23 cellular contexts compared by ENCODE assay signal in genomic region chr9:88074931-88075330, GRCh38.
DNase-seq lines count a peak whose midpoint lies in the region; ATAC-seq, FAIRE-seq and TF ChIP-seq lines count a peak whose summit lies in the region.
"Had no signal": no experiment of that assay in that cellular context is flagged by ENCODE, and none has a peak within 500 bp of the region (broad histone marks: within the 10 kb centered on the region; RNA-seq: fewer than 3 reads in every experiment).

No MANE protein-coding gene starts in this region.

- H3K9me3 Mint-ChIP-seq in mesothelial cell of epicardium (peaks cover 7% of the 10 kb centered on the region), T-cell (no peaks in the 10 kb centered on the region)
- H3K9me3 Mint-ChIP-seq: CD8-positive, alpha-beta T cell had no signal

- TF ChIP-seq CTCF in A549 (IDR thresholded peaks at IDR 0.05) = no peak
- TF ChIP-seq CTCF in HEK293 (tag by site-specific recombination; IDR thresholded peaks at IDR 0.05) = no peak
- no peak for TF ChIP-seq CTCF in Panc1 (IDR thresholded peaks at IDR 0.05)
- no peak for TF ChIP-seq CTCF in mesothelial cell of epicardium (IDR thresholded peaks at IDR 0.05; ENCODE audit: unreplicated experiment)

- BruUV-seq in Panc1 (replicated peaks; lab: Mats Ljungman, UMichigan) = TSS peak; percentile 43

- H3K4me3 Mint-ChIP-seq in mesothelial cell of epicardium (no peak overlapping the region), T-cell (no peak overlapping the region)

- no peaks in the 10 kb centered on the region for H3K27me3 ChIP-seq in Panc1 (ENCODE audit: control insufficient read depth, insufficient read depth, low read length)
- H3K27me3 ChIP-seq in GM23248 (replicated peaks; ENCODE audit: insufficient read depth) = peaks cover 14% of the 10 kb centered on the region

- TF ChIP-seq POLR2A in A549 (IDR thresholded peaks at IDR 0.05; ENCODE audit: low read length) = no peak

- ATAC-seq in A549 (no peak), Panc1 (no peak), T-cell (replicated peaks in 1 of 4) (no peak)
- ATAC-seq: CD8-positive, alpha-beta T cell; GM12878; GM23338 had no signal

- no peaks in the 10 kb centered on the region for H3K9me2 ChIP-seq in GM23248 (ENCODE audit: insufficient read depth)

- no peak for FAIRE-seq in A549 (lab: Jason Lieb, UNC)
- FAIRE-seq: D721Med, GM12878, GM19239, H54 had no signal

- DNase-seq in A549 (ENCODE audit: low read depth in 1 of 2, low spot score in 1 of 2) (no peak), Panc1 (ENCODE audit: low read depth, low spot score) (no peak), mesothelial cell of epicardium (ENCODE audit: low spot score in 2 of 2, unreplicated experiment in 2 of 2) (no peak), GM23248 (no peak), activated T-cell treated with anti-CD3 and anti-CD28 coated beads for 4 hours (no peak), caudate nucleus (lab: John Stamatoyannopoulos, UW) (no peak), T-cell (no peak)
- DNase-seq: CD4-positive, CD25-positive, alpha-beta regulatory T cell; CD8-positive, alpha-beta T cell; DMS 273 treated with DMSO at 0.1 percent for 48 hours; DMS79; EL; GDM1 had no signal

- H3F3A ChIP-seq in GM23248 (ENCODE audit: insufficient read depth) = no peaks in the 10 kb centered on the region

- WGBS in A549 (ENCODE audit: missing lambda C conversion rate) = 91% methylated on average over 5 of the region's 5 CpGs
- 88 to 92% methylated on average over 5 of the region's 5 CpGs for WGBS in GM23248 (ENCODE audit: low coverage in 1 of 2, low lambda C conversion rate in 2 of 2, missing lambda C conversion rate in 2 of 2), 2 experiments

- no peaks in the 10 kb centered on the region for H4K20me1 ChIP-seq in GM23248 (ENCODE audit: insufficient read depth)
- H4K20me1 ChIP-seq: BLaER1 had no signal

- H3K4me3 ChIP-seq in A549 (no peak overlapping the region), HEK293 (ENCODE audit: low read depth, low read length) (no peak overlapping the region), Panc1 (ENCODE audit: low read depth in 2 of 2, low read length in 2 of 2) (no peak overlapping the region), GM23248 (no peak overlapping the region)
- H3K4me3 ChIP-seq: BLaER1, GM12878, HAP-1 had no signal

- peaks cover 5% of the 10 kb centered on the region for H3K36me3 Mint-ChIP-seq in mesothelial cell of epicardium
- H3K36me3 Mint-ChIP-seq in T-cell = no peaks in the 10 kb centered on the region
- H3K36me3 Mint-ChIP-seq: CD4-positive, CD25-positive, alpha-beta regulatory T cell; CD8-positive, alpha-beta T cell had no signal

- no peak for TF ChIP-seq RAD21 in A549 (conservative IDR thresholded peaks at IDR 0.05 in 1 of 2, IDR thresholded peaks at IDR 0.05 in 1 of 2)

- H3K9me3 ChIP-seq in A549 = no peaks in the 10 kb centered on the region
- no peaks in the 10 kb centered on the region for H3K9me3 ChIP-seq in HEK293 (ENCODE audit: control insufficient read depth, insufficient read depth, low read depth, low read length)
- no peaks in the 10 kb centered on the region for H3K9me3 ChIP-seq in Panc1 (ENCODE audit: control insufficient read depth, insufficient read depth, low read depth, low read length)
- no peaks in the 10 kb centered on the region for H3K9me3 ChIP-seq in GM23248 (ENCODE audit: low read depth)
- H3K9me3 ChIP-seq: BLaER1, HAP-1 had no signal

- H3K27me3 Mint-ChIP-seq in mesothelial cell of epicardium (ENCODE audit: low read depth) (no peaks in the 10 kb centered on the region), T-cell (peaks cover 56 to 61% of the 10 kb centered on the region in 2 donors)

- intact Hi-C loops in Panc1 (cut with micrococcal nuclease; ENCODE audit: unreplicated experiment) = loop anchor here (10.0 kb wide), 1 partner anchor 310 kb away; the partner anchor contains the start of gene SPIN1

- no peaks in the 10 kb centered on the region for H3K36me3 ChIP-seq in HEK293 (ENCODE audit: control insufficient read depth in 2 of 2, insufficient read depth in 1 of 2, low read length in 2 of 2)
- H3K36me3 ChIP-seq in Panc1 (ENCODE audit: control insufficient read depth, insufficient read depth, low read length) = no peaks in the 10 kb centered on the region
- H3K36me3 ChIP-seq in GM23248 (ENCODE audit: low read depth) = no peaks in the 10 kb centered on the region
- H3K36me3 ChIP-seq: BLaER1, HAP-1 had no signal

- H3K4me1 Mint-ChIP-seq in mesothelial cell of epicardium (peaks cover 25% of the 10 kb centered on the region), T-cell (peaks cover 13 to 16% (median 15%) of the 10 kb centered on the region in 3 donors)

- H3K4me1 ChIP-seq in A549 = peaks cover 20% of the 10 kb centered on the region
- H3K4me1 ChIP-seq in HEK293 (ENCODE audit: control insufficient read depth, insufficient read depth, low read length) = peaks cover 6% of the 10 kb centered on the region; the same call in 1 of the 2 replicates
- H3K4me1 ChIP-seq in Panc1 (ENCODE audit: control insufficient read depth, insufficient read depth, low read length) = peaks cover 21% of the 10 kb centered on the region
- H3K4me1 ChIP-seq in GM23248 (ENCODE audit: insufficient read depth) = no peaks in the 10 kb centered on the region

- TF ChIP-seq EP300 in A549 (IDR thresholded peaks at IDR 0.05) = no peak

- in situ Hi-C loops in Panc1 (cut with HindIII; ENCODE audit: low pct_unique_long_range_greater_than_20kb, low sequenced_read_pairs) (no loop called here), GM23248 (cut with MboI) (no loop called here)

- H3K27ac ChIP-seq in A549 = peak overlapping the region in 1 of 2 experiments; percentile 88; a peak in 1 of 6 replicates
- H3K27ac ChIP-seq in HEK293 (ENCODE audit: extremely low read depth, low read depth, low read length) = no peak overlapping the region
- peak overlapping the region; percentile 92 for H3K27ac ChIP-seq in Panc1 (ENCODE audit: low read length)
- H3K27ac ChIP-seq in GM23248 = no peak overlapping the region
- H3K27ac ChIP-seq in caudate nucleus (ENCODE audit: low read depth, low read length) = no peak overlapping the region
- H3K27ac ChIP-seq: BLaER1, C4-2B had no signal

- POLR2A ChIA-PET in A549 (lab: Yijun Ruan, JAX) = interaction anchor here (2.3 kb wide), 1 partner anchor 458 kb away, joined by 11 read pairs; no protein-coding TSS in a partner anchor
- POLR2A ChIA-PET in HEK293 (lab: Yijun Ruan, JAX) = interaction anchor here (0.6 kb wide), 1 partner anchor 54 kb away, joined by 6 read pairs; no protein-coding TSS in a partner anchor
- POLR2A ChIA-PET in Panc1 (lab: Charles Lee) = no interaction called here
- POLR2A ChIA-PET in T-cell (lab: Charles Lee) = no interaction called here

- peak overlapping the region; percentile 93; the same call in 2 of the 3 replicates for H3K4me2 ChIP-seq in A549
- no peak overlapping the region for H3K4me2 ChIP-seq in GM23248 (ENCODE audit: unreplicated experiment)

- H3K79me2 ChIP-seq in GM23248 (ENCODE audit: insufficient read depth) = no peaks in the 10 kb centered on the region

- no peak overlapping the region for H2AFZ ChIP-seq in GM23248
- H2AFZ ChIP-seq: GM23338 had no signal

- CTCF ChIA-PET in A549 (lab: Yijun Ruan, JAX) (interaction anchor here (0.6 to 4.0 kb wide), 8 partner anchors 11 to 504 kb away, joined by 3 to 20 read pairs (median 4); partner anchors contain the start of gene CTSL), HEK293 (lab: Yijun Ruan, JAX) (no interaction called here), Panc1 (lab: Charles Lee) (no interaction called here), T-cell (lab: Charles Lee) (no interaction called here)

- peak overlapping the region; percentile 86 for H3K27ac Mint-ChIP-seq in mesothelial cell of epicardium
- H3K27ac Mint-ChIP-seq in T-cell = no peak overlapping the region
- H3K27ac Mint-ChIP-seq: B cell; CD4-positive, CD25-positive, alpha-beta regulatory T cell; CD8-positive, alpha-beta T cell; GM23338 had no signal

- no peak overlapping the region for H3K9ac ChIP-seq in GM23248
- H3K9ac ChIP-seq: BLaER1 had no signal

TF ChIP-seq in A549, 52 proteins besides CTCF, POLR2A, EP300 and RAD21 (continues in another document):
- no peak for TF ChIP-seq MAFK (IDR thresholded peaks at IDR 0.05; ENCODE audit: partially characterized antibody)
- TF ChIP-seq EHF (CRISPR knock-in tag; IDR thresholded peaks at IDR 0.05) = no peak
- no peak for TF ChIP-seq CBX8 (IDR thresholded peaks at IDR 0.05)
- no peak for TF ChIP-seq ESRRA (IDR thresholded peaks at IDR 0.05; ENCODE audit: borderline replicate concordance, low read length)
- no peak for TF ChIP-seq USF2 (IDR thresholded peaks at IDR 0.05)
- TF ChIP-seq EHMT2 (IDR thresholded peaks at IDR 0.05; ENCODE audit: low read depth) = no peak

TF ChIP-seq in HEK293, 187 proteins besides CTCF, POLR2A, EP300 and RAD21:
- no peak for TF ChIP-seq ZBTB44 (tag by site-specific recombination; IDR thresholded peaks at IDR 0.05)
- TF ChIP-seq SCRT2 (tag by site-specific recombination; IDR thresholded peaks at IDR 0.05) = 0 out of 2 replicates have a peak, but pooled peaks have one; percentile 11

Comparison
In these comparisons a context has a peak if more than half of its experiments do, and no peak if none do; other contexts are left out.
1. POLR2A ChIA-PET loops: an anchor here in A549 (2.3 kb wide) and HEK293 (0.6 kb wide); none called in Panc1 and T-cell.